In the genomic region with DNA sequence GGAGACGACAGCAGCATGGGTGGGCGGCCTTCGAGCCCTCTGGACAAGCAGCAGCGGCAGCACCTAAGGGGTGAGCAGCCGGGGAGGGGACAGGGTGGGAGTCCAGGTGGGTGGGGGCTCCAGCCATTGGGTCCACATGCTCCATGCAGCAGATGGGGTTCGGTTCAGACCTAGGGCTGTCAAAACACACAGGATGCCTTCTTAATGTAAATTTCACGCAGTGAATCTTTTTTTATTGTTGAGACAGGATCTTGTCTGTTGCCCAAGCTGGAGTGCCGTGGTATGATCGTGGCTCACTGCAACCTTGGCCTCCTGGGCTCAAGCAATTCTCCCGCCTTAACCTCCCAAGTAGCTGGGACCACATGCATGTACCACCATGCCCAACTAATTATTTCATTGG, we compare ENCODE assay signal across 16 cellular contexts.
"Had no signal": no experiment of that assay in that cellular context is flagged by ENCODE, and none has a peak within 500 bp of the region (broad histone marks: within the 10 kb centered on the region; RNA-seq: fewer than 3 reads in every experiment).

No MANE protein-coding gene starts in this region.

- H3K4me1 Mint-ChIP-seq: neural crest cell had no signal

- DNase-seq: activated CD4-positive, alpha-beta T cell treated with anti-CD3 and anti-CD28 coated beads for 4 hours; activated CD8-positive, alpha-beta T cell treated with anti-CD3 and anti-CD28 coated beads, Interleukin-2, amount 10 ng/mL, durations not matched to agents 7 days and 5 days; activated naive CD4-positive, alpha-beta T cell treated with Interleukin-2 at 50 U/mL for 16 hours; adrenal gland; caudate nucleus; effector CD4-positive, alpha-beta T cell; islet precursor cell; left lung; mesenchymal stem cell; ovary; stimulated activated CD4-positive, alpha-beta T cell treated with anti-CD3 and anti-CD28 coated beads, Interleukin-2, amount 100 ng/mL, for 48 hours; tibial artery had no signal

- H3K36me3 ChIP-seq: adrenal gland, left lung, ovary, tibial artery, vagina had no signal

- H3K4me3 Mint-ChIP-seq: activated CD8-positive, alpha-beta T cell treated with anti-CD3 and anti-CD28 coated beads, Interleukin-2, amount 10 ng/mL, durations not matched to agents 7 days and 5 days; neural crest cell had no signal

- H3K27ac ChIP-seq: adrenal gland, coronary artery, left lung, ovary, tibial artery, vagina, VCaP had no signal

- H3K4me3 ChIP-seq: adrenal gland, coronary artery, left lung, ovary, tibial artery, vagina had no signal

- H3K4me1 ChIP-seq: vagina had no signal

- H3K9me3 ChIP-seq: adrenal gland, ovary, vagina had no signal

- ATAC-seq: activated CD8-positive, alpha-beta T cell treated with anti-CD3 and anti-CD28 coated beads, Interleukin-2, amount 10 ng/mL, durations not matched to agents 7 days and 5 days; left lung had no signal

- H3K27ac Mint-ChIP-seq: activated CD8-positive, alpha-beta T cell treated with anti-CD3 and anti-CD28 coated beads, Interleukin-2, amount 10 ng/mL, durations not matched to agents 7 days and 5 days had no signal

- H3K27me3 ChIP-seq: ovary, vagina had no signal
